Comparison of ENCODE assay signal across 16 cellular contexts in the genomic region with DNA sequence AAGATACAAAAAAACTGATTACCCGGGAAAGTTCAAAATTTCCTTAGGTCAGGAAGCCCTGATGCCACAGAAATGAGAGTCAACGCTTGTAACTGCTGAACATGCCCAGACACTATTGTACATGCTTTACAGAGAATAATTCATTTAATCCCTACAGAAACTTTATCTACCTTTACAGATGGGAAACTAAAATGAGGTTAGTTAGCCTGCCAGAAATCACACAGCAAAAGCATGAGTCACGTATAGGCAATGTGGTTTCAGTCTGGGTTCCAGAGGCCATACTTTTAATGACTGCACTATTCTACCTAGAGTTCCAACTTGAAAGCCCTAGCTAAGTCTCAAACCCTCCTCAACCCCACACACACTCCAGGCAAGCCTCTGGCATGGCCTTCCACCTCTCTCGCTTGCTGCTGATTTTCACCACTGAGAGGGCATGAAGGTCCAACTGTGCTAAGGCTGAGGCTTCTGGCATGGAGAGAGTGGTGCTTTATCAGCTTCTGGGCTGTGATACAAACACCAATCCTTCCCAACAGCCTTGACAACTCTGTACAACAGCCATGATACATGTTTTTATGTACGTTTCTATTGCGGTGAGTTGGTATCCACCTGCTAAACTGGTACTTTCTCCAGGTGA.
"Had no signal": no experiment of that assay in that cellular context is flagged by ENCODE, and none has a peak within 500 bp of the region (broad histone marks: within the 10 kb centered on the region; RNA-seq: fewer than 3 reads in every experiment).

No MANE protein-coding gene starts in this region.

- H3K27ac ChIP-seq: dorsolateral prefrontal cortex, gastrocnemius medialis, left ventricle myocardium inferior, sigmoid colon, suprapubic skin, VCaP had no signal

- H3K27me3 ChIP-seq: dorsolateral prefrontal cortex, gastrocnemius medialis, sigmoid colon, suprapubic skin had no signal

- H3K27me3 Mint-ChIP-seq: type B pancreatic cell had no signal

- H3K9me3 Mint-ChIP-seq: type B pancreatic cell had no signal

- H3K36me3 Mint-ChIP-seq: type B pancreatic cell had no signal

- H3K4me1 Mint-ChIP-seq: nephron had no signal

- H3K9me3 ChIP-seq: gastrocnemius medialis, sigmoid colon, suprapubic skin had no signal

- H3K36me3 ChIP-seq: gastrocnemius medialis, left ventricle myocardium inferior, sigmoid colon, suprapubic skin had no signal

- H3K27ac Mint-ChIP-seq: activated naive CD4-positive, alpha-beta T cell treated with anti-CD3 and anti-CD28 coated beads for 36 hours; nephron; type B pancreatic cell had no signal

- H3K4me3 Mint-ChIP-seq: activated naive CD4-positive, alpha-beta T cell treated with anti-CD3 and anti-CD28 coated beads for 36 hours; nephron; type B pancreatic cell had no signal

- H3K4me3 ChIP-seq: dorsolateral prefrontal cortex, gastrocnemius medialis, left ventricle myocardium inferior, sigmoid colon, suprapubic skin had no signal

- DNase-seq: activated CD4-positive, alpha-beta T cell treated with anti-CD3 and anti-CD28 coated beads for 48 hours; activated CD8-positive, alpha-beta memory T cell treated with anti-CD3 and anti-CD28 coated beads for 24 hours; activated naive CD4-positive, alpha-beta T cell treated with anti-CD3 and anti-CD28 coated beads for 36 hours; dorsolateral prefrontal cortex; gastrocnemius medialis; islet precursor cell; left ventricle myocardium inferior; mesenchymal stem cell; sigmoid colon; stimulated activated CD4-positive, alpha-beta T cell treated with anti-CD3 and anti-CD28 coated beads, Interleukin-12 subunit alpha, Interleukin-12 subunit beta, amount 100 ng/mL, for 4 hours; stimulated activated naive CD4-positive, alpha-beta T cell treated with Interleukin-2 at 50 U/mL for 16 hours; T1000 had no signal

- H3K4me1 ChIP-seq: gastrocnemius medialis, left ventricle myocardium inferior, sigmoid colon, suprapubic skin had no signal

- ATAC-seq: gastrocnemius medialis had no signal
